In the genomic region with DNA sequence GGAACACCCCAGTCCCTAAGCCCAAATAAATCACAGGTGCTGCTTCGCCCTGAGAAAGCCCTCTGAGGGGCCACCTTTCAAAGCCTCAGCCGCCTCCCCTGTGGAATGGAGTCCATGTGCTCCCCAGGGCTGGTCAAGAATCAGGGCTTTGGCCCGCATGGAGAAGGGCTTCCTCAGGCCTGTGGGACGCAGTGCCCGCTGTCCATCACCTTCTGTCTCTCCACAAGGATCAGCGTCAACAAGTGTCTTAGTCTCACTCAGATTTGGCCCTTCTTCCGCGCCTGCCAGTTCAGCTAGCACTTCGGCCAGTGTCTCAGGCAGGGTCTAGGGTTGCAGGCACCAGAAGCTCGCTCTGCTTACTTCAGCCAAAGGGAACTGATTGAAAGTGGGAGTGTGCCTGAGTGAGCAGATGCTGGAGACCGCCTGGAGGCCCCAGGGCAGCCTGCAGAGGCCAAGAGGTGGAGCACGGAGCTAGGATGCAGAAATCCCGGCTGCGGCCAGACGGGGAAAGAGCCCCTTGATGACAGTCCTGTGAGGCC, we compare ENCODE assay signal across 10 cellular contexts. TPM values are rescaled to one million over a fixed set of nuclear protein-coding genes. Genes with fewer than 3 reads are reported as not detected.
A peak's percentile ranks its signal among the peaks of the same experiment; 100 is the strongest.
DNase-seq lines count a peak whose midpoint lies in the region; ATAC-seq, FAIRE-seq and TF ChIP-seq lines count a peak whose summit lies in the region.
"Had no signal": no experiment of that assay in that cellular context is flagged by ENCODE, and none has a peak within 500 bp of the region (broad histone marks: within the 10 kb centered on the region; RNA-seq: fewer than 3 reads in every experiment).

No MANE protein-coding gene starts in this region.

- no peak for FAIRE-seq in K562 (lab: Jason Lieb, UNC)

- no peak overlapping the region for H3K4me3 ChIP-seq in BE2C (ENCODE audit: low read depth, low read length)
- H3K4me3 ChIP-seq in GM23338, result no peak overlapping the region
- H3K4me3 ChIP-seq in K562, result no peak overlapping the region
- H3K4me3 ChIP-seq in muscle layer of colon (ENCODE audit: low read depth in 1 of 2, low read length in 2 of 2), result no peak overlapping the region
- H3K4me3 ChIP-seq: tibial nerve had no signal

- TF ChIP-seq POLR2A in K562 (conservative IDR thresholded peaks at IDR 0.05), result no peak; the same call in 1 of the 2 replicates

- H3F3A ChIP-seq in GM23338 (replicated peaks; ENCODE audit: low read depth), result peaks cover 51% of the 10 kb centered on the region

- H3K36me3 Mint-ChIP-seq in GM23338 (ENCODE audit: low read depth), result peaks cover 81% of the 10 kb centered on the region

- H3K4me1 Mint-ChIP-seq in GM23338, result peaks cover 4% of the 10 kb centered on the region; the same call in 2 of the 3 replicates

- no peaks in the 10 kb centered on the region for H3K9me3 ChIP-seq in BE2C
- H3K9me3 ChIP-seq in K562 (replicated peaks; ENCODE audit: control insufficient read depth, insufficient read depth, low read depth, low read length), result no peaks in the 10 kb centered on the region
- no peaks in the 10 kb centered on the region for H3K9me3 ChIP-seq in muscle layer of colon (ENCODE audit: low read length)
- H3K9me3 ChIP-seq: tibial nerve had no signal

- no peaks in the 10 kb centered on the region for H3K9me1 ChIP-seq in K562 (ENCODE audit: control insufficient read depth, insufficient read depth, low read length)

- no TSS peak for BruUV-seq in K562 (replicated peaks; lab: Mats Ljungman, UMichigan)

- DNase-seq in BE2C (peak; percentile 29), GM23338 (ENCODE audit: low spot score) (no peak), K562 (ENCODE audit: extremely low read depth in 1 of 4, low spot score in 3 of 4) (peak in 1 of 4 experiments; percentile 4), germinal center (ENCODE audit: low spot score) (no peak), NCI-H146 treated with DMSO at 0.1 percent for 48 hours (lab: John Stamatoyannopoulos, UW; ENCODE audit: unreplicated experiment) (no peak), GM19238 (ENCODE audit: insufficient read length, low spot score) (no peak)
- DNase-seq in activated CD4-positive, CD25-positive, alpha-beta regulatory T cell treated with anti-CD3 and anti-CD28 coated beads, Interleukin-2, amount 50 U/mL, for 72 hours, result no peak
- DNase-seq: NCI-H526 had no signal

- POLR2A ChIA-PET in K562 (lab: Yijun Ruan, JAX), result interaction anchor here (0.7 to 11.7 kb wide), 5 partner anchors 8 to 60 kb away, joined by 3 to 181 read pairs (median 6); partner anchors contain the start of gene HNRNPH1

- peak overlapping the region; percentile 88; the same call in 1 of the 2 replicates for H3K27ac Mint-ChIP-seq in GM23338

- H3K4me2 ChIP-seq in GM23338 (no peak overlapping the region), K562 (ENCODE audit: insufficient read depth, low read length) (no peak overlapping the region)

- ATAC-seq in GM23338 (peak; percentile 9), K562 (peak; percentile 1; the same call in 2 of the 3 replicates)

- H2AFZ ChIP-seq in GM23338, result no peak overlapping the region
- no peak overlapping the region for H2AFZ ChIP-seq in K562 (ENCODE audit: low read depth, low read length)

- 86% methylated on average over 14 of the region's 15 CpGs for WGBS in K562 (ENCODE audit: insufficient coverage, low coverage, missing lambda C conversion rate)

- H3K27ac ChIP-seq in GM23338 (ENCODE audit: low read depth), result peak overlapping the region; percentile 72; the same call in 1 of the 2 replicates
- H3K27ac ChIP-seq in K562 (ENCODE audit: extremely low read depth, low read depth, low read length), result no peak overlapping the region
- H3K27ac ChIP-seq in muscle layer of colon (ENCODE audit: low read depth, low read length), result peak overlapping the region; percentile 60
- H3K27ac ChIP-seq: tibial nerve had no signal

- H3K27me3 ChIP-seq in BE2C, result no peaks in the 10 kb centered on the region; the same call in 1 of the 2 replicates
- H3K27me3 ChIP-seq in GM23338 (ENCODE audit: insufficient read depth), result no peaks in the 10 kb centered on the region
- no peaks in the 10 kb centered on the region for H3K27me3 ChIP-seq in K562 (ENCODE audit: control insufficient read depth in 2 of 2, insufficient read depth in 2 of 2, low read length in 2 of 2)
- H3K27me3 ChIP-seq in muscle layer of colon (ENCODE audit: control insufficient read depth in 1 of 2, insufficient read depth in 2 of 2, low read length in 2 of 2), result no peaks in the 10 kb centered on the region
- H3K27me3 ChIP-seq: tibial nerve had no signal

- H3K79me2 ChIP-seq in GM23338 (replicated peaks; ENCODE audit: insufficient read depth) (no peaks in the 10 kb centered on the region), K562 (ENCODE audit: control insufficient read depth, insufficient read depth, low read length) (peaks cover 2% of the 10 kb centered on the region; the same call in 1 of the 3 replicates)

- no peak for TF ChIP-seq CTCF in BE2C (IDR thresholded peaks at IDR 0.05; ENCODE audit: low read depth, low read length)
- no peak for TF ChIP-seq CTCF in GM23338 (conservative IDR thresholded peaks at IDR 0.05; ENCODE audit: low read depth in 2 of 2)
- TF ChIP-seq CTCF in K562 (IDR thresholded peaks at IDR 0.05 in 2 of 3, conservative IDR thresholded peaks at IDR 0.05 in 1 of 3; ENCODE audit: insufficient read depth in 2 of 3, low read depth in 1 of 3, low read length in 3 of 3), result no peak

- H3K27me3 Mint-ChIP-seq in GM23338 (ENCODE audit: insufficient read depth, low read depth, poor library complexity), result peaks cover 57% of the 10 kb centered on the region

- H3K4me1 ChIP-seq in BE2C (no peaks in the 10 kb centered on the region), GM23338 (ENCODE audit: insufficient read depth) (no peaks in the 10 kb centered on the region; the same call in 1 of the 2 replicates), K562 (replicated peaks in 1 of 2; ENCODE audit: control insufficient read depth in 2 of 2, insufficient read depth in 2 of 2, low read length in 2 of 2) (peaks cover 5 to 17% of the 10 kb centered on the region in 2 experiments; a peak in 4 of 5 replicates), muscle layer of colon (ENCODE audit: insufficient read depth, low read length) (peaks cover 43% of the 10 kb centered on the region)

- TF ChIP-seq EP300 in K562 (IDR thresholded peaks at IDR 0.05; ENCODE audit: low read length), result no peak

- TF ChIP-seq RAD21 in K562 (CRISPR knock-in tag; conservative IDR thresholded peaks at IDR 0.05 in 1 of 2, IDR thresholded peaks at IDR 0.05 in 1 of 2), result no peak

- no peak overlapping the region for H3K4me3 Mint-ChIP-seq in GM23338

- CTCF ChIA-PET in K562 (lab: Yijun Ruan, JAX; ENCODE audit: low intra/inter-chr PET ratio), result no interaction called here

- no peaks in the 10 kb centered on the region for H3K9me2 ChIP-seq in GM23338 (ENCODE audit: insufficient read depth)

- in situ Hi-C loops in K562 (cut with MboI), result no loop called here

- no peaks in the 10 kb centered on the region; the same call in 2 of the 3 replicates for H3K9me3 Mint-ChIP-seq in GM23338

- H3K9ac ChIP-seq in K562 (ENCODE audit: insufficient read depth in 1 of 2, low read depth in 2 of 2, low read length in 2 of 2) (no peak overlapping the region), muscle layer of colon (ENCODE audit: low read length) (no peak overlapping the region)

- H4K20me1 ChIP-seq in GM23338 (replicated peaks; ENCODE audit: insufficient read depth) (peaks cover 11% of the 10 kb centered on the region), K562 (replicated peaks; ENCODE audit: control insufficient read depth, insufficient read depth, low read length) (0 out of 2 replicates have a peak, but pooled peaks cover 3% of the 10 kb centered on the region)

- intact Hi-C loops in K562 (cut with micrococcal nuclease), result no loop called here

- H3K36me3 ChIP-seq in BE2C, result peaks cover 67% of the 10 kb centered on the region
- H3K36me3 ChIP-seq in GM23338 (ENCODE audit: insufficient read depth), result peaks cover 19% of the 10 kb centered on the region
- H3K36me3 ChIP-seq in K562 (ENCODE audit: control insufficient read depth, insufficient read depth, low read length), result peaks cover 74% of the 10 kb centered on the region
- peaks cover 77% of the 10 kb centered on the region for H3K36me3 ChIP-seq in muscle layer of colon (ENCODE audit: insufficient read depth, low read length)

RNA-seq across cellular contexts. Expression of gene HNRNPH1, which starts 16.5 kb away (rescaled TPM):
- polyA plus RNA-seq in BE2C (2012; ENCODE audit: insufficient read depth, insufficient read length, low read depth), result 678 TPM
- 572 and 715 TPM in 2 replicates for total RNA-seq in GM23338 (2014; rRNA removed; shearing (Covaris generic))
- polyA plus RNA-seq in GM23338 (2016; fragmentation: Nextera tagmentation; extraction: Ambion mirVana) (330 and 410 TPM in 2 replicates), K562 (2011; rRNA removed) (418 and 441 TPM in 2 replicates), K562 (2014; fragmentation: Illumina TruSeq; extraction: Trizol) (445 and 534 TPM in 2 replicates), K562 (2014; fragmentation: Nextera tagmentation; extraction: Ambion mirVana) (100 to 1,000 TPM; 103 to 128 TPM), K562 (2014; rRNA removed) (574 and 644 TPM in 2 replicates)
- total RNA-seq in K562 (2011; cell fraction: chromatin; rRNA removed; ENCODE audit: low replicate concordance), result 1,523 and 3,571 TPM in 2 replicates
- total RNA-seq in K562 (2011; cell fraction: nucleolus; rRNA removed), result 1,055 and 1,232 TPM in 2 replicates
- 1,271 and 1,326 TPM in 2 replicates for total RNA-seq in K562 (2011; cell fraction: nucleoplasm; rRNA removed)
- total RNA-seq in K562 (2014; rRNA removed) (570 and 600 TPM in 2 replicates), K562 (2014; rRNA removed; fragmentation: Illumina TruSeq; extraction: Trizol) (611 and 618 TPM in 2 replicates), K562 (2015; rRNA removed; fragmentation: Illumina TruSeq; extraction: Trizol) (613 and 656 TPM in 2 replicates), K562 (2021) (544 and 561 TPM in 2 replicates)
- polyA plus RNA-seq in K562 (2011; cell fraction: cytosol; rRNA removed), result 97.0 and 189 TPM in 2 replicates
- 1,217 and 1,257 TPM in 2 replicates for polyA plus RNA-seq in K562 (2011; cell fraction: nucleus; rRNA removed)
- polyA plus RNA-seq in K562 (2012), result 259 and 470 TPM in 2 replicates
- polyA minus RNA-seq in K562 (2011; rRNA and poly(A)+ RNA removed), result 902 and 960 TPM in 2 replicates
- polyA minus RNA-seq in K562 (2011; cell fraction: cytosol; rRNA and poly(A)+ RNA removed), result 599 and 712 TPM in 2 replicates
- 1,471 and 2,216 TPM in 2 replicates for polyA minus RNA-seq in K562 (2011; cell fraction: nucleus; rRNA and poly(A)+ RNA removed)

RNA-seq across cellular contexts. Expression of gene RUFY1, which starts 56.6 kb away (rescaled TPM):
- polyA plus RNA-seq in BE2C (2012; ENCODE audit: insufficient read depth, insufficient read length, low read depth), result 38.8 TPM
- total RNA-seq in GM23338 (2014; rRNA removed; shearing (Covaris generic)), result 25.0 and 31.6 TPM in 2 replicates
- polyA plus RNA-seq in GM23338 (2016; fragmentation: Nextera tagmentation; extraction: Ambion mirVana) (22.7 and 25.3 TPM in 2 replicates), K562 (2011; rRNA removed) (26.0 and 29.9 TPM in 2 replicates), K562 (2014; fragmentation: Illumina TruSeq; extraction: Trizol) (21.0 and 22.8 TPM in 2 replicates), K562 (2014; fragmentation: Nextera tagmentation; extraction: Ambion mirVana) (1 to 10 TPM; 5.0 to 7.9 TPM), K562 (2014; rRNA removed) (24.0 and 30.0 TPM in 2 replicates)
- 72.1 and 77.5 TPM in 2 replicates for total RNA-seq in K562 (2011; cell fraction: chromatin; rRNA removed; ENCODE audit: low replicate concordance)
- total RNA-seq in K562 (2011; cell fraction: nucleolus; rRNA removed), result 38.4 and 41.8 TPM in 2 replicates
- 45.2 and 49.2 TPM in 2 replicates for total RNA-seq in K562 (2011; cell fraction: nucleoplasm; rRNA removed)
- total RNA-seq in K562 (2014; rRNA removed) (39.9 and 41.7 TPM in 2 replicates), K562 (2014; rRNA removed; fragmentation: Illumina TruSeq; extraction: Trizol) (21.8 and 26.2 TPM in 2 replicates), K562 (2015; rRNA removed; fragmentation: Illumina TruSeq; extraction: Trizol) (31.9 and 33.8 TPM in 2 replicates), K562 (2021) (29.1 and 29.6 TPM in 2 replicates)
- 18.4 and 19.7 TPM in 2 replicates for polyA plus RNA-seq in K562 (2011; cell fraction: cytosol; rRNA removed)
- 27.5 and 31.1 TPM in 2 replicates for polyA plus RNA-seq in K562 (2011; cell fraction: nucleus; rRNA removed)
- 21.3 and 24.0 TPM in 2 replicates for polyA plus RNA-seq in K562 (2012)
- 28.9 and 34.2 TPM in 2 replicates for polyA minus RNA-seq in K562 (2011; rRNA and poly(A)+ RNA removed)
- polyA minus RNA-seq in K562 (2011; cell fraction: cytosol; rRNA and poly(A)+ RNA removed), result 17.6 and 20.2 TPM in 2 replicates
- 14.9 and 19.5 TPM in 2 replicates for polyA minus RNA-seq in K562 (2011; cell fraction: nucleus; rRNA and poly(A)+ RNA removed)
